ENCODE assay signal across 1 cellular context in the genomic region with DNA sequence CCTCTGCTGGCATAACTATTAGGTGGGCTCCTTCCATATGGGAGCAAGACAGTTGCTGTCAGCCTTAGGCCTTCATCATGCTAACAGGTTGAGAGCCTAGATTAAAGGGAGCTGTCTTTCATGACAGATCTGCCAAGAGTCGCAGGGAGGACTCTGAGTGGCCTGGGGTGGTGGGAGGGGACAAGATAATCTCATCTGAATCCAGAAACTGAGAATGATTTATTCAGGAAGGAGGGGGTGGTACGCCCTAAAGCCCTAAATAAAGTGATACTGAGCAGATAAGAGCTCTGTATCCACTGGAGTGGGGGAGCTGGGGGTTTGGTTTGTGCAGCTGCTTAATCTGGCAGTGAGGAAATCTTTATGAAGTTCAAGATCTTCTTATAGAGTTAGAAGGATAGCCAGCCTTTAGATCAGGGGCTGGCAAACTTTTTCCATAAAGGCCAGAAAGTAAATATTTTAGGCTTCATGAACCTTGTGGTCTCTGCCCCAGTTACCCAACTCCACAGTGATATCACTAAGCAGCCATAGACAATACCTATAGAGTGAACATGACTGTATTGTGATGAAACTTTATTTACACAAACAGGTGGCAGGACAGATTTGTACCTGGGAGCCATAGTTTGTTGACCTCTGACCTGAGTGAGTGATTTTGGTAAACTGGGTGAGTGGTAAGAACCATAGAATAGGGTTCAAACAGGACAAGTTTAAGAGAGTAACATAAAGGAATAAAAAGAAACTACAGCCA.
TF ChIP-seq lines count a peak whose summit lies in the region.

No MANE protein-coding gene starts in this region.

TF ChIP-seq in HepG2, 621 proteins besides CTCF, POLR2A, EP300 and RAD21 (continues in another document):
- TF ChIP-seq ZEB1 (IDR thresholded peaks at IDR 0.05; ENCODE audit: insufficient replicate concordance, low read depth) (peak; percentile 54), ZNF44 (CRISPR knock-in tag; IDR thresholded peaks at IDR 0.05) (no peak), CREB1 (IDR thresholded peaks at IDR 0.05) (no peak), CREB1 (CRISPR knock-in tag; IDR thresholded peaks at IDR 0.05) (0 out of 2 replicates have a peak, but pooled peaks have one; percentile 51), FOXA1 (IDR thresholded peaks at IDR 0.05) (no peak), FOXA1 (CRISPR knock-in tag; IDR thresholded peaks at IDR 0.05) (0 out of 2 replicates have a peak, but pooled peaks have one; percentile 17), RARA (CRISPR knock-in tag; IDR thresholded peaks at IDR 0.05) (peak; percentile 42; the same call in 1 of the 2 replicates), ZNF160 (CRISPR knock-in tag; IDR thresholded peaks at IDR 0.05) (no peak), HNF4A (CRISPR knock-in tag; IDR thresholded peaks at IDR 0.05) (peak; percentile 33; the same call in 1 of the 2 replicates), NR2F1 (CRISPR knock-in tag; IDR thresholded peaks at IDR 0.05) (0 out of 4 replicates have a peak, but pooled peaks have one; percentile 21 to 32), SOX13 (IDR thresholded peaks at IDR 0.05) (peak; percentile 39; the same call in 1 of the 2 replicates), SOX13 (CRISPR knock-in tag; conservative IDR thresholded peaks at IDR 0.05 in 1 of 2, IDR thresholded peaks at IDR 0.05 in 1 of 2) (peak in 1 of 2 experiments; percentile 80; a peak in 2 of 4 replicates), GFI1 (CRISPR knock-in tag; IDR thresholded peaks at IDR 0.05; ENCODE audit: borderline replicate concordance) (peak; percentile 68; the same call in 1 of the 2 replicates), NONO (IDR thresholded peaks at IDR 0.05) (no peak), NONO (CRISPR knock-in tag; conservative IDR thresholded peaks at IDR 0.05) (no peak), ZNF263 (CRISPR knock-in tag; IDR thresholded peaks at IDR 0.05) (peak; percentile 37; the same call in 1 of the 2 replicates), NCOR1 (IDR thresholded peaks at IDR 0.05; ENCODE audit: borderline replicate concordance, low read length) (peak; percentile 27; the same call in 1 of the 2 replicates), SOX6 (IDR thresholded peaks at IDR 0.05) (no peak), SOX6 (CRISPR knock-in tag; IDR thresholded peaks at IDR 0.05) (peak; percentile 93), PPARG (CRISPR knock-in tag; conservative IDR thresholded peaks at IDR 0.05) (peak; percentile 63), WIZ (CRISPR knock-in tag; IDR thresholded peaks at IDR 0.05) (no peak), SMAD9 (CRISPR knock-in tag; IDR thresholded peaks at IDR 0.05) (no peak), HNF4G (IDR thresholded peaks at IDR 0.05; ENCODE audit: borderline replicate concordance, low read depth, low read length) (peak; percentile 22; the same call in 1 of the 2 replicates), HNF4G (CRISPR knock-in tag; IDR thresholded peaks at IDR 0.05; ENCODE audit: borderline replicate concordance, low read depth) (no peak), SAP130 (CRISPR knock-in tag; IDR thresholded peaks at IDR 0.05; ENCODE audit: low read depth) (peak; percentile 31; the same call in 1 of the 2 replicates), GATAD2A (CRISPR knock-in tag; IDR thresholded peaks at IDR 0.05) (peak; percentile 38), FOXP1 (IDR thresholded peaks at IDR 0.05) (no peak; the same call in 1 of the 2 replicates), FOXP1 (CRISPR knock-in tag; IDR thresholded peaks at IDR 0.05) (peak; percentile 76), SOX5 (CRISPR knock-in tag; IDR thresholded peaks at IDR 0.05; ENCODE audit: borderline replicate concordance) (peak; percentile 85)
- TF ChIP-seq, protein P1, sequence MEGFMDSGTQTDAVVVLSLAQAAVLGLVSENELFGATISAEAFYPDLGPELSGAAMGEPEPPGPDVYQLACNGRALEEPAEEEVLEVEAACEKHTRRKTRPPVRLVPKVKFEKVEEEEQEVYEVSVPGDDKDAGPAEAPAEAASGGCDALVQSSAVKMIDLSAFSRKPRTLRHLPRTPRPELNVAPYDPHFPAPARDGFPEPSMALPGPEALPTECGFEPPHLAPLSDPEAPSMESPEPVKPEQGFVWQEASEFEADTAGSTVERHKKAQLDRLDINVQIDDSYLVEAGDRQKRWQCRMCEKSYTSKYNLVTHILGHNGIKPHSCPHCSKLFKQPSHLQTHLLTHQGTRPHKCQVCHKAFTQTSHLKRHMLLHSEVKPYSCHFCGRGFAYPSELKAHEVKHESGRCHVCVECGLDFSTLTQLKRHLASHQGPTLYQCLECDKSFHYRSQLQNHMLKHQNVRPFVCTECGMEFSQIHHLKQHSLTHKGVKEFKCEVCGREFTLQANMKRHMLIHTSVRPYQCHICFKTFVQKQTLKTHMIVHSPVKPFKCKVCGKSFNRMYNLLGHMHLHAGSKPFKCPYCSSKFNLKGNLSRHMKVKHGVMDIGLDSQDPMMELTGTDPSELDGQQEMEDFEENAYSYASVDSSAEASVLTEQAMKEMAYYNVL (CRISPR knock-in tag; IDR thresholded peaks at IDR 0.05; ENCODE audit: borderline replicate concordance): no peak
- TF ChIP-seq, protein P2, sequence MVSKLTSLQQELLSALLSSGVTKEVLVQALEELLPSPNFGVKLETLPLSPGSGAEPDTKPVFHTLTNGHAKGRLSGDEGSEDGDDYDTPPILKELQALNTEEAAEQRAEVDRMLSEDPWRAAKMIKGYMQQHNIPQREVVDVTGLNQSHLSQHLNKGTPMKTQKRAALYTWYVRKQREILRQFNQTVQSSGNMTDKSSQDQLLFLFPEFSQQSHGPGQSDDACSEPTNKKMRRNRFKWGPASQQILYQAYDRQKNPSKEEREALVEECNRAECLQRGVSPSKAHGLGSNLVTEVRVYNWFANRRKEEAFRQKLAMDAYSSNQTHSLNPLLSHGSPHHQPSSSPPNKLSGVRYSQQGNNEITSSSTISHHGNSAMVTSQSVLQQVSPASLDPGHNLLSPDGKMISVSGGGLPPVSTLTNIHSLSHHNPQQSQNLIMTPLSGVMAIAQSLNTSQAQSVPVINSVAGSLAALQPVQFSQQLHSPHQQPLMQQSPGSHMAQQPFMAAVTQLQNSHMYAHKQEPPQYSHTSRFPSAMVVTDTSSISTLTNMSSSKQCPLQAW (CRISPR knock-in tag; IDR thresholded peaks at IDR 0.05): peak; percentile 58
- TF ChIP-seq, protein P3, sequence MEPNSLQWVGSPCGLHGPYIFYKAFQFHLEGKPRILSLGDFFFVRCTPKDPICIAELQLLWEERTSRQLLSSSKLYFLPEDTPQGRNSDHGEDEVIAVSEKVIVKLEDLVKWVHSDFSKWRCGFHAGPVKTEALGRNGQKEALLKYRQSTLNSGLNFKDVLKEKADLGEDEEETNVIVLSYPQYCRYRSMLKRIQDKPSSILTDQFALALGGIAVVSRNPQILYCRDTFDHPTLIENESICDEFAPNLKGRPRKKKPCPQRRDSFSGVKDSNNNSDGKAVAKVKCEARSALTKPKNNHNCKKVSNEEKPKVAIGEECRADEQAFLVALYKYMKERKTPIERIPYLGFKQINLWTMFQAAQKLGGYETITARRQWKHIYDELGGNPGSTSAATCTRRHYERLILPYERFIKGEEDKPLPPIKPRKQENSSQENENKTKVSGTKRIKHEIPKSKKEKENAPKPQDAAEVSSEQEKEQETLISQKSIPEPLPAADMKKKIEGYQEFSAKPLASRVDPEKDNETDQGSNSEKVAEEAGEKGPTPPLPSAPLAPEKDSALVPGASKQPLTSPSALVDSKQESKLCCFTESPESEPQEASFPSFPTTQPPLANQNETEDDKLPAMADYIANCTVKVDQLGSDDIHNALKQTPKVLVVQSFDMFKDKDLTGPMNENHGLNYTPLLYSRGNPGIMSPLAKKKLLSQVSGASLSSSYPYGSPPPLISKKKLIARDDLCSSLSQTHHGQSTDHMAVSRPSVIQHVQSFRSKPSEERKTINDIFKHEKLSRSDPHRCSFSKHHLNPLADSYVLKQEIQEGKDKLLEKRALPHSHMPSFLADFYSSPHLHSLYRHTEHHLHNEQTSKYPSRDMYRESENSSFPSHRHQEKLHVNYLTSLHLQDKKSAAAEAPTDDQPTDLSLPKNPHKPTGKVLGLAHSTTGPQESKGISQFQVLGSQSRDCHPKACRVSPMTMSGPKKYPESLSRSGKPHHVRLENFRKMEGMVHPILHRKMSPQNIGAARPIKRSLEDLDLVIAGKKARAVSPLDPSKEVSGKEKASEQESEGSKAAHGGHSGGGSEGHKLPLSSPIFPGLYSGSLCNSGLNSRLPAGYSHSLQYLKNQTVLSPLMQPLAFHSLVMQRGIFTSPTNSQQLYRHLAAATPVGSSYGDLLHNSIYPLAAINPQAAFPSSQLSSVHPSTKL (CRISPR knock-in tag; IDR thresholded peaks at IDR 0.05): peak; percentile 34
- TF ChIP-seq, protein P4, sequence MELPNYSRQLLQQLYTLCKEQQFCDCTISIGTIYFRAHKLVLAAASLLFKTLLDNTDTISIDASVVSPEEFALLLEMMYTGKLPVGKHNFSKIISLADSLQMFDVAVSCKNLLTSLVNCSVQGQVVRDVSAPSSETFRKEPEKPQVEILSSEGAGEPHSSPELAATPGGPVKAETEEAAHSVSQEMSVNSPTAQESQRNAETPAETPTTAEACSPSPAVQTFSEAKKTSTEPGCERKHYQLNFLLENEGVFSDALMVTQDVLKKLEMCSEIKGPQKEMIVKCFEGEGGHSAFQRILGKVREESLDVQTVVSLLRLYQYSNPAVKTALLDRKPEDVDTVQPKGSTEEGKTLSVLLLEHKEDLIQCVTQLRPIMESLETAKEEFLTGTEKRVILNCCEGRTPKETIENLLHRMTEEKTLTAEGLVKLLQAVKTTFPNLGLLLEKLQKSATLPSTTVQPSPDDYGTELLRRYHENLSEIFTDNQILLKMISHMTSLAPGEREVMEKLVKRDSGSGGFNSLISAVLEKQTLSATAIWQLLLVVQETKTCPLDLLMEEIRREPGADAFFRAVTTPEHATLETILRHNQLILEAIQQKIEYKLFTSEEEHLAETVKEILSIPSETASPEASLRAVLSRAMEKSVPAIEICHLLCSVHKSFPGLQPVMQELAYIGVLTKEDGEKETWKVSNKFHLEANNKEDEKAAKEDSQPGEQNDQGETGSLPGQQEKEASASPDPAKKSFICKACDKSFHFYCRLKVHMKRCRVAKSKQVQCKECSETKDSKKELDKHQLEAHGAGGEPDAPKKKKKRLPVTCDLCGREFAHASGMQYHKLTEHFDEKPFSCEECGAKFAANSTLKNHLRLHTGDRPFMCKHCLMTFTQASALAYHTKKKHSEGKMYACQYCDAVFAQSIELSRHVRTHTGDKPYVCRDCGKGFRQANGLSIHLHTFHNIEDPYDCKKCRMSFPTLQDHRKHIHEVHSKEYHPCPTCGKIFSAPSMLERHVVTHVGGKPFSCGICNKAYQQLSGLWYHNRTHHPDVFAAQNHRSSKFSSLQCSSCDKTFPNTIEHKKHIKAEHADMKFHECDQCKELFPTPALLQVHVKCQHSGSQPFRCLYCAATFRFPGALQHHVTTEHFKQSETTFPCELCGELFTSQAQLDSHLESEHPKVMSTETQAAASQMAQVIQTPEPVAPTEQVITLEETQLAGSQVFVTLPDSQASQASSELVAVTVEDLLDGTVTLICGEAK (IDR thresholded peaks at IDR 0.05): peak; percentile 50
- TF ChIP-seq, protein P4 (CRISPR knock-in tag; IDR thresholded peaks at IDR 0.05): peak; percentile 91
- TF ChIP-seq, protein P5, sequence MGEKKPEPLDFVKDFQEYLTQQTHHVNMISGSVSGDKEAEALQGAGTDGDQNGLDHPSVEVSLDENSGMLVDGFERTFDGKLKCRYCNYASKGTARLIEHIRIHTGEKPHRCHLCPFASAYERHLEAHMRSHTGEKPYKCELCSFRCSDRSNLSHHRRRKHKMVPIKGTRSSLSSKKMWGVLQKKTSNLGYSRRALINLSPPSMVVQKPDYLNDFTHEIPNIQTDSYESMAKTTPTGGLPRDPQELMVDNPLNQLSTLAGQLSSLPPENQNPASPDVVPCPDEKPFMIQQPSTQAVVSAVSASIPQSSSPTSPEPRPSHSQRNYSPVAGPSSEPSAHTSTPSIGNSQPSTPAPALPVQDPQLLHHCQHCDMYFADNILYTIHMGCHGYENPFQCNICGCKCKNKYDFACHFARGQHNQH (CRISPR knock-in tag; IDR thresholded peaks at IDR 0.05): no peak
